In the genomic region with DNA sequence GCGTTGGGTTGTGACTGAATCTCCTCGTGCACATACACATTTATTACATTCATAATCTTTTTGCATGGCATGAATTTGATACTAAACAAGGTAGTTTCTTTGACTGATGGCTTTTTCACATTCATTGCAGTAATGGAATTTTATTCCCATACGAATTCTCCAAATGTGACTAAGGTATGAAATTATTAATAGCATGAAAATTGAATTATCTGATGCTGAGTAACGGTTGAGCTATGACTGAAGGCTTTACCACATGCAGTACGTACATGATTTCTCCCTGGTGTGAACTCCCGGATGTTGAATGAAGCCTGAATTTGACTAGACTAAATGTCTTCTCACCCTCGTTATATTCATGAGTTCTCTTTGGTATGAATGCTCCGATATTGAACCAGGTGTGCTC, we compare ENCODE assay signal across 31 cellular contexts.
"Had no signal": no experiment of that assay in that cellular context is flagged by ENCODE, and none has a peak within 500 bp of the region (broad histone marks: within the 10 kb centered on the region; RNA-seq: fewer than 3 reads in every experiment).

No MANE protein-coding gene starts in this region.

- H3K27ac ChIP-seq: adrenal gland, body of pancreas, brain microvascular endothelial cell, breast epithelium, VCaP had no signal

- H3K9me3 ChIP-seq: adrenal gland, body of pancreas, breast epithelium had no signal

- H3K4me1 ChIP-seq: adrenal gland, body of pancreas, breast epithelium had no signal

- H3K4me3 ChIP-seq: adrenal gland, body of pancreas, breast epithelium had no signal

- H3K27me3 ChIP-seq: adrenal gland, body of pancreas, brain microvascular endothelial cell, breast epithelium had no signal

- DNase-seq: activated B cell treated with CpG ODN at 0.5 μM for 24 hours; activated CD4-positive, alpha-beta memory T cell treated with anti-CD3 and anti-CD28 coated beads for 36 hours; activated CD4-positive, alpha-beta T cell treated with anti-CD3 and anti-CD28 coated beads for 4 hours; activated CD4-positive, alpha-beta T cell treated with anti-CD3 and anti-CD28 coated beads, Interleukin-2, amount 10 ng/mL, durations not matched to agents 24 days and 14 days; activated CD4-positive, alpha-beta T cell treated with anti-CD3 and anti-CD28 coated beads, Interleukin-2, amount 50 U/mL, for 1 hour; activated CD4-positive, alpha-beta T cell treated with anti-CD3 and anti-CD28 coated beads, Interleukin-2, amount 50 U/mL, for 4 hours; activated CD4-positive, CD25-positive, alpha-beta regulatory T cell treated with anti-CD3 and anti-CD28 coated beads, Interleukin-2, amount 50 U/mL, for 72 hours; activated CD8-positive, alpha-beta memory T cell treated with anti-CD3 and anti-CD28 coated beads, Interleukin-2, amount 50 U/mL, for 4 hours; activated CD8-positive, alpha-beta T cell treated with anti-CD3 and anti-CD28 coated beads for 36 hours; activated effector memory CD4-positive, alpha-beta T cell treated with anti-CD3 and anti-CD28 coated beads, Interleukin-2, amount 50 U/mL, for 16 hours; activated gamma-delta T cell treated with Interleukin-2 at 50 U/mL for 16 hours; activated naive CD4-positive, alpha-beta T cell; activated naive CD4-positive, alpha-beta T cell treated with anti-CD3 and anti-CD28 coated beads for 36 hours; activated naive CD4-positive, alpha-beta T cell treated with anti-CD3 and anti-CD28 coated beads, Interleukin-2, amount 50 U/mL, for 16 hours; activated naive CD8-positive, alpha-beta T cell treated with anti-CD3 and anti-CD28 coated beads for 36 hours; activated T-cell treated with anti-CD3 and anti-CD28 coated beads for 4 hours; activated T-cell treated with anti-CD3 and anti-CD28 coated beads, Interleukin-2, amount 50 U/mL, for 1 hour; activated T-cell treated with anti-CD3 and anti-CD28 coated beads, Interleukin-2, amount 50 U/mL, for 4 hours; activated T-cell treated with anti-CD3 and anti-CD28 coated beads, Interleukin-2, amount 50 U/mL, for 72 hours; adrenal gland; amniotic stem cell; aorta; body of pancreas; brain microvascular endothelial cell; central memory CD4-positive, alpha-beta T cell; T-helper 17 cell; T1000 had no signal

- ATAC-seq: activated CD8-positive, alpha-beta T cell treated with anti-CD3 and anti-CD28 coated beads for 36 hours; activated naive CD4-positive, alpha-beta T cell treated with anti-CD3 and anti-CD28 coated beads, Interleukin-2, amount 50 U/mL, for 72 hours; activated T-cell treated with anti-CD3 and anti-CD28 coated beads, Interleukin-2, amount 50 U/mL, for 4 hours; activated T-cell treated with anti-CD3 and anti-CD28 coated beads, Interleukin-2, amount 50 U/mL, for 72 hours; activated T-helper 17 cell treated with anti-CD3 and anti-CD28 coated beads, Interleukin-2, amount 50 U/mL, for 72 hours; body of pancreas; T-helper 17 cell had no signal

- H3K36me3 ChIP-seq: adrenal gland, brain microvascular endothelial cell, breast epithelium had no signal
